ENCODE assay signal across 1 cellular context in genomic region chr5:154355141-154355611, GRCh38.
TF ChIP-seq lines count a peak whose summit lies in the region.

No MANE protein-coding gene starts in this region.

TF ChIP-seq in K562, 482 proteins besides CTCF, POLR2A, EP300 and RAD21 (continued from another document and continues in another):
- TF ChIP-seq ZNF592 (IDR thresholded peaks at IDR 0.05) (no peak), BDP1 (IDR thresholded peaks at IDR 0.05; ENCODE audit: insufficient read depth, insufficient read length) (no peak), CXXC5 (CRISPR knock-in tag; IDR thresholded peaks at IDR 0.05) (no peak), ARID1B (IDR thresholded peaks at IDR 0.05) (peak; percentile 22; the same call in 1 of the 2 replicates), SETDB1 (IDR thresholded peaks at IDR 0.05; ENCODE audit: low read length) (no peak), TFAM (CRISPR knock-in tag; conservative IDR thresholded peaks at IDR 0.05) (no peak), CTCFL (IDR thresholded peaks at IDR 0.05; ENCODE audit: borderline replicate concordance, insufficient read depth, low read depth, low read length, poor library complexity, severe bottlenecking) (no peak), MTA3 (IDR thresholded peaks at IDR 0.05; ENCODE audit: borderline replicate concordance) (no peak), TEAD1 (CRISPR knock-in tag; IDR thresholded peaks at IDR 0.05) (no peak), ZNF232 (CRISPR knock-in tag; IDR thresholded peaks at IDR 0.05) (no peak), ZNF699 (CRISPR knock-in tag; IDR thresholded peaks at IDR 0.05; ENCODE audit: insufficient replicate concordance) (no peak), PATZ1 (CRISPR knock-in tag; IDR thresholded peaks at IDR 0.05; ENCODE audit: borderline replicate concordance) (no peak), CBFA2T2 (conservative IDR thresholded peaks at IDR 0.05) (peak; percentile 39), ZNF184 (CRISPR knock-in tag; IDR thresholded peaks at IDR 0.05) (no peak), ZNF518B (CRISPR knock-in tag; IDR thresholded peaks at IDR 0.05) (no peak), ZNF263 (CRISPR knock-in tag; IDR thresholded peaks at IDR 0.05; ENCODE audit: borderline replicate concordance) (no peak), SREBF2 (CRISPR knock-in tag; IDR thresholded peaks at IDR 0.05) (no peak), KDM1A (IDR thresholded peaks at IDR 0.05) (peak in 1 of 2 experiments; percentile 41; a peak in 1 of 4 replicates), CREB3 (tag; conservative IDR thresholded peaks at IDR 0.05; ENCODE audit: low read depth) (no peak), ZNF408 (CRISPR knock-in tag; IDR thresholded peaks at IDR 0.05; ENCODE audit: low read depth) (no peak), GTF2F1 (IDR thresholded peaks at IDR 0.05; ENCODE audit: low read depth, low read length) (no peak), ZBTB8A (IDR thresholded peaks at IDR 0.05; ENCODE audit: partially characterized antibody) (no peak), ESRRA (IDR thresholded peaks at IDR 0.05; ENCODE audit: borderline replicate concordance, low read depth) (peak; percentile 78), TAF15 (IDR thresholded peaks at IDR 0.05; ENCODE audit: low read depth, low read length) (no peak), KAT8 (IDR thresholded peaks at IDR 0.05; ENCODE audit: low read depth) (no peak), USF2 (CRISPR knock-in tag; IDR thresholded peaks at IDR 0.05) (no peak), RBM25 (IDR thresholded peaks at IDR 0.05; ENCODE audit: low read depth, low read length, severe bottlenecking) (no peak), NFXL1 (CRISPR knock-in tag; IDR thresholded peaks at IDR 0.05) (no peak), GATAD2A (IDR thresholded peaks at IDR 0.05) (no peak), ZNF384 (IDR thresholded peaks at IDR 0.05; ENCODE audit: low read depth, low read length) (no peak), FOXP1 (CRISPR knock-in tag; IDR thresholded peaks at IDR 0.05) (no peak), GATA2 (CRISPR knock-in tag; IDR thresholded peaks at IDR 0.05) (0 out of 2 replicates have a peak, but pooled peaks have one; percentile 18), ZNF444 (CRISPR knock-in tag; IDR thresholded peaks at IDR 0.05) (no peak), TRIM28 (IDR thresholded peaks at IDR 0.05) (no peak), HES1 (IDR thresholded peaks at IDR 0.05; ENCODE audit: low read depth) (no peak), ZKSCAN3 (CRISPR knock-in tag; IDR thresholded peaks at IDR 0.05) (no peak), ZNF282 (CRISPR knock-in tag; IDR thresholded peaks at IDR 0.05) (no peak), DPF2 (IDR thresholded peaks at IDR 0.05) (0 out of 2 replicates have a peak, but pooled peaks have one; percentile 16), ZNF583 (CRISPR knock-in tag; IDR thresholded peaks at IDR 0.05) (no peak), ZNF146 (CRISPR knock-in tag; IDR thresholded peaks at IDR 0.05; ENCODE audit: unreplicated experiment) (no peak), ZFP1 (CRISPR knock-in tag; IDR thresholded peaks at IDR 0.05) (no peak), CHCHD3 (CRISPR knock-in tag; IDR thresholded peaks at IDR 0.05) (no peak), SMC3 (conservative IDR thresholded peaks at IDR 0.05; ENCODE audit: insufficient read depth, low read depth, low read length) (no peak), ZNF280B (CRISPR knock-in tag; IDR thresholded peaks at IDR 0.05) (no peak), NR3C1 (CRISPR knock-in tag; IDR thresholded peaks at IDR 0.05) (no peak), SMARCC2 (IDR thresholded peaks at IDR 0.05; ENCODE audit: low read depth) (no peak), THRAP3 (IDR thresholded peaks at IDR 0.05; ENCODE audit: borderline replicate concordance) (no peak), ARID3B (CRISPR knock-in tag; IDR thresholded peaks at IDR 0.05; ENCODE audit: borderline replicate concordance) (no peak), NEUROD1 (IDR thresholded peaks at IDR 0.05; ENCODE audit: borderline replicate concordance, low read depth, low read length, partially characterized antibody) (no peak), ZNF586 (CRISPR knock-in tag; conservative IDR thresholded peaks at IDR 0.05) (no peak), GTF2E2 (tag; IDR thresholded peaks at IDR 0.05) (no peak), CTBP1 (IDR thresholded peaks at IDR 0.05; ENCODE audit: borderline replicate concordance) (peak; percentile 73; the same call in 1 of the 2 replicates), ZFPM2 (CRISPR knock-in tag; IDR thresholded peaks at IDR 0.05) (no peak), LEF1 (IDR thresholded peaks at IDR 0.05) (no peak), ZNF41 (CRISPR knock-in tag; conservative IDR thresholded peaks at IDR 0.05) (no peak), GABPB1 (CRISPR knock-in tag; IDR thresholded peaks at IDR 0.05) (no peak), ETV1 (tag; conservative IDR thresholded peaks at IDR 0.05; ENCODE audit: low read depth) (no peak), ATF7 (IDR thresholded peaks at IDR 0.05) (no peak), NCOA4 (IDR thresholded peaks at IDR 0.05; ENCODE audit: partially characterized antibody) (no peak), PHB (CRISPR knock-in tag; IDR thresholded peaks at IDR 0.05) (no peak), NFRKB (IDR thresholded peaks at IDR 0.05; ENCODE audit: low read depth) (no peak)
